ENCODE assay signal across 28 cellular contexts in genomic region chr6:2750832-2751231, GRCh38. TPM values are rescaled to one million over a fixed set of nuclear protein-coding genes. Genes with fewer than 3 reads are reported as not detected.
DNase-seq lines count a peak whose midpoint lies in the region; ATAC-seq, FAIRE-seq and TF ChIP-seq lines count a peak whose summit lies in the region.
"Had no signal": no experiment of that assay in that cellular context is flagged by ENCODE, and none has a peak within 500 bp of the region (broad histone marks: within the 10 kb centered on the region; RNA-seq: fewer than 3 reads in every experiment).

Gene MYLK4, minus strand, starts transcription at chr6:2750922. Its CDS starts 1,628 bp downstream, at chr6:2749294.

- H3K4me3 ChIP-seq in A549, result no peak within 1 kb of the TSS
- H3K4me3 ChIP-seq in K562, result no peak within 1 kb of the TSS
- no peak within 1 kb of the TSS for H3K4me3 ChIP-seq in neural progenitor cell
- no peak within 1 kb of the TSS for H3K4me3 ChIP-seq in stomach
- H3K4me3 ChIP-seq: GM12878, SJSA1, testis had no signal

- H3K9ac ChIP-seq in K562 (ENCODE audit: insufficient read depth in 1 of 2, low read depth in 2 of 2, low read length in 2 of 2) (peak within 1 kb of the TSS in 1 of 2 experiments; percentile 12; a peak in 1 of 4 replicates), neural progenitor cell (no peak within 1 kb of the TSS)

- TF ChIP-seq RAD21 in A549 (conservative IDR thresholded peaks at IDR 0.05 in 1 of 2, IDR thresholded peaks at IDR 0.05 in 1 of 2) (no peak), K562 (CRISPR knock-in tag; conservative IDR thresholded peaks at IDR 0.05 in 1 of 2, IDR thresholded peaks at IDR 0.05 in 1 of 2) (no peak)

- TF ChIP-seq POLR2A in A549 (IDR thresholded peaks at IDR 0.05; ENCODE audit: low read length) (no peak), K562 (conservative IDR thresholded peaks at IDR 0.05) (no peak), stomach (IDR thresholded peaks at IDR 0.05) (no peak)

- H3K36me3 ChIP-seq in KOPT-K1 (ENCODE audit: insufficient read depth, low read length) (no peaks in the 10 kb centered on the region), K562 (ENCODE audit: control insufficient read depth, insufficient read depth, low read length) (no peaks in the 10 kb centered on the region), neural progenitor cell (no peaks in the 10 kb centered on the region), stomach (no peaks in the 10 kb centered on the region)
- H3K36me3 ChIP-seq: SJSA1 had no signal

- WGBS in A549 (ENCODE audit: missing lambda C conversion rate), result 67% methylated on average over 7 of the region's 7 CpGs
- 52% methylated on average over 7 of the region's 7 CpGs for WGBS in K562 (ENCODE audit: insufficient coverage, low coverage, missing lambda C conversion rate)
- 73 to 78% (median 77%) methylated on average over 7 of the region's 7 CpGs for WGBS in stomach, 5 donors

- H3K27ac Mint-ChIP-seq in neural progenitor cell, result no peak within 1 kb of the TSS
- H3K27ac Mint-ChIP-seq: activated T-cell treated with anti-CD3 and anti-CD28 coated beads, Interleukin-2, amount 50 U/mL, for 24 hours; dendritic cell treated with granulocyte-macrophage colony-stimulating factor and Interleukin-4, amounts not matched to agents 40 ng/mL and 50 ng/mL, for 4 days; memory B cell; T-helper 17 cell had no signal

- H3K9me1 ChIP-seq in K562 (ENCODE audit: control insufficient read depth, insufficient read depth, low read length), result no peaks in the 10 kb centered on the region

- no peaks in the 10 kb centered on the region for H3K36me3 Mint-ChIP-seq in neural progenitor cell

- peaks cover 16% of the 10 kb centered on the region for H3K27me3 Mint-ChIP-seq in neural progenitor cell (ENCODE audit: insufficient read depth, low read depth)

- no peak for TF ChIP-seq EP300 in A549 (IDR thresholded peaks at IDR 0.05)
- no peak for TF ChIP-seq EP300 in K562 (IDR thresholded peaks at IDR 0.05; ENCODE audit: low read length)
- no peak for TF ChIP-seq EP300 in stomach (IDR thresholded peaks at IDR 0.05)

- TF ChIP-seq CTCF in A549 (IDR thresholded peaks at IDR 0.05) (no peak), K562 (IDR thresholded peaks at IDR 0.05 in 2 of 3, conservative IDR thresholded peaks at IDR 0.05 in 1 of 3; ENCODE audit: insufficient read depth in 2 of 3, low read depth in 1 of 3, low read length in 3 of 3) (no peak), neural progenitor cell (IDR thresholded peaks at IDR 0.05) (no peak), stomach (IDR thresholded peaks at IDR 0.05) (no peak)

- no peak within 1 kb of the TSS for H3K4me3 Mint-ChIP-seq in neural progenitor cell
- H3K4me3 Mint-ChIP-seq: activated T-cell treated with anti-CD3 and anti-CD28 coated beads, Interleukin-2, amount 50 U/mL, for 24 hours; dendritic cell treated with granulocyte-macrophage colony-stimulating factor and Interleukin-4, amounts not matched to agents 40 ng/mL and 50 ng/mL, for 4 days; memory B cell; T-helper 17 cell had no signal

- H3K4me1 Mint-ChIP-seq in neural progenitor cell, result peaks cover 46% of the 10 kb centered on the region

- FAIRE-seq in A549 (lab: Jason Lieb, UNC), result no peak
- no peak for FAIRE-seq in K562 (lab: Jason Lieb, UNC)
- FAIRE-seq: GM12878 had no signal

- H3K27ac ChIP-seq in A549, result no peak within 1 kb of the TSS
- peak within 1 kb of the TSS; percentile 7 for H3K27ac ChIP-seq in KOPT-K1 (ENCODE audit: low read depth, low read length, poor library complexity, severe bottlenecking)
- H3K27ac ChIP-seq in K562 (ENCODE audit: extremely low read depth, low read depth, low read length), result no peak within 1 kb of the TSS
- no peak within 1 kb of the TSS for H3K27ac ChIP-seq in neural progenitor cell
- H3K27ac ChIP-seq in stomach, result no peak within 1 kb of the TSS
- H3K27ac ChIP-seq: testis had no signal

- peak within 1 kb of the TSS; percentile 92 for H2AFZ ChIP-seq in K562 (ENCODE audit: low read depth, low read length)
- H2AFZ ChIP-seq in neural progenitor cell (replicated peaks), result peak within 1 kb of the TSS; percentile 60

- no peak for DNase-seq in A549 (ENCODE audit: low read depth in 1 of 2, low spot score in 1 of 2)
- DNase-seq in K562 (ENCODE audit: extremely low read depth in 1 of 4, low spot score in 3 of 4), result no peak
- no peak for DNase-seq in neural progenitor cell (ENCODE audit: low spot score)
- no peak for DNase-seq in stomach
- no peak for DNase-seq in NCI-H146 (lab: John Stamatoyannopoulos, UW)
- no peak for DNase-seq in SW480 (ENCODE audit: low spot score)
- DNase-seq: activated CD4-positive, alpha-beta T cell treated with anti-CD3 and anti-CD28 coated beads for 4 hours; activated CD8-positive, alpha-beta memory T cell treated with anti-CD3 and anti-CD28 coated beads for 24 hours; activated gamma-delta T cell treated with Interleukin-2 at 50 U/mL for 16 hours; activated T-cell treated with anti-CD3 and anti-CD28 coated beads, Interleukin-2, amount 50 U/mL, for 24 hours; amygdala; C1 segment of cervical spinal cord; NCI-H1417; NCI-H446; occipital lobe; retina; stimulated activated CD4-positive, alpha-beta T cell treated with anti-CD3 and anti-CD28 coated beads, Interleukin-12 subunit alpha, Interleukin-12 subunit beta, amount 100 ng/mL, for 4 hours; stimulated activated CD4-positive, alpha-beta T cell treated with anti-CD3 and anti-CD28 coated beads, Interleukin-4, amount 100 ng/mL, for 4 hours; stimulated activated naive CD4-positive, alpha-beta T cell; T-helper 17 cell; testis had no signal

- CTCF ChIA-PET in A549 (lab: Yijun Ruan, JAX), result interaction anchor here (0.7 to 4.4 kb wide), 21 partner anchors 8 to 1218 kb away, joined by 3 to 65 read pairs (median 4); partner anchors contain the start of gene WRNIP1
- CTCF ChIA-PET in K562 (lab: Yijun Ruan, JAX; ENCODE audit: low intra/inter-chr PET ratio), result interaction anchor here (1.9 kb wide), 1 partner anchor 13 kb away, joined by 8 read pairs; no protein-coding TSS in a partner anchor

- BruUV-seq in K562 (replicated peaks; lab: Mats Ljungman, UMichigan), result no TSS peak

- intact Hi-C loops in K562 (cut with micrococcal nuclease) (loop anchor here (1.0 kb wide), 1 partner anchor 13 kb away; no protein-coding TSS in a partner anchor), stomach (cut with DNase I; ENCODE audit: low total_unique reads) (loop anchor here (10.0 kb wide), 1 partner anchor 1156 kb away; no protein-coding TSS in a partner anchor)

- H3K79me2 ChIP-seq in K562 (ENCODE audit: control insufficient read depth, insufficient read depth, low read length) (no peaks in the 10 kb centered on the region), neural progenitor cell (ENCODE audit: low read depth) (no peaks in the 10 kb centered on the region)

- no peaks in the 10 kb centered on the region for H3K4me1 ChIP-seq in A549
- H3K4me1 ChIP-seq in K562 (replicated peaks in 1 of 2; ENCODE audit: control insufficient read depth in 2 of 2, insufficient read depth in 2 of 2, low read length in 2 of 2), result peaks cover 8 to 32% of the 10 kb centered on the region in 2 experiments
- peaks cover 34% of the 10 kb centered on the region for H3K4me1 ChIP-seq in neural progenitor cell
- peaks cover 0 to 21% (median 3%) of the 10 kb centered on the region in 4 donors for H3K4me1 ChIP-seq in stomach

- in situ Hi-C loops in K562 (cut with MboI), result no loop called here

- H4K20me1 ChIP-seq in K562 (replicated peaks; ENCODE audit: control insufficient read depth, insufficient read depth, low read length), result no peaks in the 10 kb centered on the region
- no peaks in the 10 kb centered on the region for H4K20me1 ChIP-seq in neural progenitor cell (ENCODE audit: low read depth)

- POLR2A ChIA-PET in A549 (lab: Yijun Ruan, JAX) (interaction anchor here (1.8 kb wide), 1 partner anchor 13 kb away, joined by 6 read pairs; no protein-coding TSS in a partner anchor), K562 (lab: Yijun Ruan, JAX) (interaction anchor here (1.2 to 1.5 kb wide), 4 partner anchors 12 to 407 kb away, joined by 3 to 7 read pairs (median 4); partner anchors contain the start of gene TUBB2A)

- no peaks in the 10 kb centered on the region for H3K9me3 ChIP-seq in A549
- no peaks in the 10 kb centered on the region for H3K9me3 ChIP-seq in KOPT-K1 (ENCODE audit: insufficient read depth, low read length, poor library complexity, severe bottlenecking)
- H3K9me3 ChIP-seq in K562 (replicated peaks; ENCODE audit: control insufficient read depth, insufficient read depth, low read depth, low read length), result no peaks in the 10 kb centered on the region
- H3K9me3 ChIP-seq in neural progenitor cell (ENCODE audit: low read depth), result no peaks in the 10 kb centered on the region
- H3K9me3 ChIP-seq in stomach, result no peaks in the 10 kb centered on the region
- H3K9me3 ChIP-seq: SJSA1, testis had no signal

- ATAC-seq in A549 (no peak), K562 (no peak), HG03520 (IDR thresholded peaks at IDR 0.05; ENCODE audit: unreplicated experiment) (no peak)
- ATAC-seq: GM12878, Panc1 had no signal

- H3F3A ChIP-seq in neural progenitor cell (ENCODE audit: low read depth), result peaks cover 21% of the 10 kb centered on the region

- H3K27me3 ChIP-seq in K562 (ENCODE audit: control insufficient read depth in 2 of 2, insufficient read depth in 2 of 2, low read length in 2 of 2), result no peaks in the 10 kb centered on the region
- no peaks in the 10 kb centered on the region for H3K27me3 ChIP-seq in neural progenitor cell
- no peaks in the 10 kb centered on the region for H3K27me3 ChIP-seq in stomach
- H3K27me3 ChIP-seq: SJSA1, testis had no signal

- no peaks in the 10 kb centered on the region for H3K9me3 Mint-ChIP-seq in neural progenitor cell
- H3K9me3 Mint-ChIP-seq: activated T-cell treated with anti-CD3 and anti-CD28 coated beads, Interleukin-2, amount 50 U/mL, for 24 hours; dendritic cell treated with granulocyte-macrophage colony-stimulating factor and Interleukin-4, amounts not matched to agents 40 ng/mL and 50 ng/mL, for 4 days had no signal

- H3K4me2 ChIP-seq in A549 (peak within 1 kb of the TSS; percentile 52), K562 (ENCODE audit: insufficient read depth, low read length) (peak within 1 kb of the TSS; percentile 52), neural progenitor cell (peak within 1 kb of the TSS; percentile 43)

RNA-seq across cellular contexts. Expression of gene MYLK4, which starts in this region (rescaled TPM):
- polyA plus RNA-seq in A549 (2011; rRNA removed) (0.21 and 0.32 TPM in 2 replicates), A549 (2017; fragmentation: RNase III; extraction: RNeasy Plus Mini Kit Qiagen cat#74134 plus additional on column Dnase treatment) (0.14 to 0.16 TPM (median 0.14 TPM) in 3 replicates), K562 (2011; rRNA removed) (0.03 and 0.09 TPM in 2 replicates), K562 (2014; fragmentation: Illumina TruSeq; extraction: Trizol) (0.03 and 0.06 TPM in 2 replicates), K562 (2014; fragmentation: Nextera tagmentation; extraction: Ambion mirVana) (under 1 TPM; 0.01 to 0.03 TPM), K562 (2014; rRNA removed) (0.15 and 0.30 TPM in 2 replicates), stomach (under 1 TPM; 0.12 to 0.43 (median 0.15) TPM)
- 0.03 TPM in 2 replicates for polyA plus RNA-seq in A549 (2012; cell fraction: cytosol; rRNA removed)
- polyA plus RNA-seq in A549 (2012; cell fraction: nucleus; rRNA removed), result 0.05 and 0.10 TPM in 2 replicates
- polyA minus RNA-seq in A549 (2011; rRNA and poly(A)+ RNA removed), result 0.10 and 0.21 TPM in 2 replicates
- 0.07 and 0.16 TPM in 2 replicates for total RNA-seq in K562 (2011; cell fraction: chromatin; rRNA removed; ENCODE audit: low replicate concordance)
- total RNA-seq in K562 (2011; cell fraction: nucleolus; rRNA removed), result under 0.01 TPM in 1 of 2 replicates, not detected in the other
- 0.07 TPM in 1 of 2 replicates, not detected in the other for total RNA-seq in K562 (2011; cell fraction: nucleoplasm; rRNA removed)
- total RNA-seq in K562 (2014; rRNA removed) (0.04 and 0.09 TPM in 2 replicates), K562 (2014; rRNA removed; fragmentation: Illumina TruSeq; extraction: Trizol) (0.04 and 0.06 TPM in 2 replicates), K562 (2015; rRNA removed; fragmentation: Illumina TruSeq; extraction: Trizol) (0.07 and 0.15 TPM in 2 replicates), K562 (2021) (0.02 and 0.07 TPM in 2 replicates), neural progenitor cell (ENCODE audit: low replicate concordance) (0.25 TPM in 1 of 2 replicates, not detected in the other), stomach (1 to 10 TPM in 1 of 5 donors, under 1 TPM in 1, not detected in 3; 0.87 to 1.3 TPM)
- 0.01 and 0.09 TPM in 2 replicates for polyA plus RNA-seq in K562 (2011; cell fraction: cytosol; rRNA removed)
- polyA plus RNA-seq in K562 (2011; cell fraction: nucleus; rRNA removed), result 0.30 and 0.67 TPM in 2 replicates
- polyA plus RNA-seq in K562 (2012), result 0.07 and 0.25 TPM in 2 replicates
- polyA minus RNA-seq in K562 (2011; rRNA and poly(A)+ RNA removed), result 0.09 TPM in 1 of 2 replicates, not detected in the other
- not detected in 2 replicates for polyA minus RNA-seq in K562 (2011; cell fraction: cytosol; rRNA and poly(A)+ RNA removed)
- polyA minus RNA-seq in K562 (2011; cell fraction: nucleus; rRNA and poly(A)+ RNA removed), result under 0.01 and 0.22 TPM in 2 replicates

Comparison
In these comparisons a context has a peak if more than half of its experiments do, and no peak if none do; other contexts are left out.
1. Of the 35 proteins assayed by ChIP-seq in both K562 and A549: peak only in K562: CHD4; only in A549: none; in both: none; in neither: 34.